ENCODE assay signal across 8 cellular contexts in the genomic region with DNA sequence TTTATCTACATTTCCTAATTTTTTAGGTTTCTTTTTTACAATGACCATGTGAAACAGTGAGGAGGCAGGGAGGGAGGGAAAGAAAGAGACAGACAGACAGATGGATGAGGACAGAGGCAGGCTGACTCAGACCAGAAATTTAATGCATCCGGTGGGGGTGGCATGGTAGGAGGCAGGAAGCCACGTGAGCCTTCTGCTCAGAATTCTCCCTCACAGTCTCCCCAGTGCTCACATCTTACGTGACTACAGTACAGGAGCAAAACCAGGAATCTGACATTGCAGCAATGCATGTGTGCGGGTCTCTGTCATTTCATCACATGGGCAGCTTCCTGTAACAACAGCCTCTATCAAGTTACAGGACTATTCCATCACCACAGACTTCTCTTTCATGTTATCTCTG. TPM values are rescaled to one million over a fixed set of nuclear protein-coding genes. Genes with fewer than 3 reads are reported as not detected.
DNase-seq lines count a peak whose midpoint lies in the region; ATAC-seq and TF ChIP-seq lines count a peak whose summit lies in the region.
"Not testable (repeated sequence)": the region's sequence is repeated elsewhere in the genome, so short reads cannot be mapped to it uniquely, and the experiment has no call there.

No MANE protein-coding gene starts in this region.

- not testable (repeated sequence) for TF ChIP-seq RAD21 in IMR-90 (IDR thresholded peaks at IDR 0.05; ENCODE audit: low read length)

- not testable (repeated sequence) for H3K4me3 Mint-ChIP-seq in activated naive CD8-positive, alpha-beta T cell treated with anti-CD3 and anti-CD28 coated beads, Interleukin-2, amount 50 U/mL, for 24 hours; stimulated activated memory B cell treated with anti-CD40 and anti-IgM and Interleukin-4, amounts not matched to agents 10 μg/mL and 1 μg/mL and 100 μg/mL, for 72 hours

- H2BK120ac ChIP-seq in IMR-90 (ENCODE audit: low read depth, low read length) = not testable (repeated sequence)

- H3K56ac ChIP-seq in IMR-90 (ENCODE audit: extremely low read depth, insufficient read depth, low read length) = not testable (repeated sequence)

- not testable (repeated sequence) for H3K27me3 ChIP-seq in IMR-90 (ENCODE audit: control insufficient read depth, insufficient read depth, low read length)

- not testable (repeated sequence) for DNase-seq in IMR-90; activated naive CD8-positive, alpha-beta T cell treated with anti-CD3 and anti-CD28 coated beads, Interleukin-2, amount 50 U/mL, for 24 hours

- in situ Hi-C loops in IMR-90 (cut with MboI; ENCODE audit: low sequenced_read_pairs) = not testable (repeated sequence)

- not testable (repeated sequence) for H3K9ac ChIP-seq in IMR-90 (ENCODE audit: low read depth, low read length)

- not testable (repeated sequence) for H3K18ac ChIP-seq in IMR-90 (ENCODE audit: low read depth, low read length)

- H3K23ac ChIP-seq in IMR-90 (ENCODE audit: low read depth, low read length) = not testable (repeated sequence)

- not testable (repeated sequence) for H3K4me3 ChIP-seq in IMR-90 (ENCODE audit: insufficient read depth, low read depth, low read length)

- H4K91ac ChIP-seq in IMR-90 (ENCODE audit: insufficient read depth, low read depth, low read length) = not testable (repeated sequence)

- not testable (repeated sequence) for TF ChIP-seq CTCF in IMR-90 (conservative IDR thresholded peaks at IDR 0.05; ENCODE audit: low read depth, low read length)

- not testable (repeated sequence) for H3K4ac ChIP-seq in IMR-90 (ENCODE audit: low read depth, low read length)

- H2BK20ac ChIP-seq in IMR-90 (ENCODE audit: low read depth, low read length) = not testable (repeated sequence)

- not testable (repeated sequence) for TF ChIP-seq POLR2A in IMR-90 (IDR thresholded peaks at IDR 0.05; ENCODE audit: low read depth, low read length)

- not testable (repeated sequence) for H3K14ac ChIP-seq in IMR-90 (replicated peaks; ENCODE audit: low read depth, low read length)

- not testable (repeated sequence) for H3K4me2 ChIP-seq in IMR-90 (ENCODE audit: low read depth, low read length)

- H3K4me1 ChIP-seq in IMR-90 (ENCODE audit: control insufficient read depth, insufficient read depth, low read length) = not testable (repeated sequence)

- H4K5ac ChIP-seq in IMR-90 (ENCODE audit: low read depth, low read length) = not testable (repeated sequence)

- H2BK5ac ChIP-seq in IMR-90 (ENCODE audit: low read depth, low read length, poor library complexity, severe bottlenecking) = not testable (repeated sequence)

- BruUV-seq in IMR-90 (replicated peaks; lab: Mats Ljungman, UMichigan) = not testable (repeated sequence)

- H3K4me1 Mint-ChIP-seq in activated naive CD8-positive, alpha-beta T cell treated with anti-CD3 and anti-CD28 coated beads, Interleukin-2, amount 50 U/mL, for 24 hours; stimulated activated memory B cell treated with anti-CD40 and anti-IgM and Interleukin-4, amounts not matched to agents 10 μg/mL and 1 μg/mL and 100 μg/mL, for 72 hours: not testable (repeated sequence)

- intact Hi-C loops in IMR-90 (cut with micrococcal nuclease) = not testable (repeated sequence)

- CTCF ChIA-PET in IMR-90 (lab: Yijun Ruan, JAX) = not testable (repeated sequence)

- POLR2A ChIA-PET in IMR-90 (lab: Charles Lee; ENCODE audit: unreplicated experiment) = not testable (repeated sequence)

- WGBS in IMR-90 (ENCODE audit: extremely low coverage in 2 of 2, insufficient read length in 1 of 2), 2 experiments = no CpG with 5 or more reads among the region's 4 CpGs

- not testable (repeated sequence) for H3K9me3 Mint-ChIP-seq in activated naive CD8-positive, alpha-beta T cell treated with anti-CD3 and anti-CD28 coated beads, Interleukin-2, amount 50 U/mL, for 24 hours; stimulated activated memory B cell treated with anti-CD40 and anti-IgM and Interleukin-4, amounts not matched to agents 10 μg/mL and 1 μg/mL and 100 μg/mL, for 72 hours

- not testable (repeated sequence) for H2AFZ ChIP-seq in IMR-90 (replicated peaks; ENCODE audit: low read length, poor library complexity)

- H3K36me3 ChIP-seq in IMR-90 (ENCODE audit: control insufficient read depth, insufficient read depth, low read length) = not testable (repeated sequence)

- H3K27ac Mint-ChIP-seq in activated naive CD8-positive, alpha-beta T cell treated with anti-CD3 and anti-CD28 coated beads, Interleukin-2, amount 50 U/mL, for 24 hours; stimulated activated memory B cell treated with anti-CD40 and anti-IgM and Interleukin-4, amounts not matched to agents 10 μg/mL and 1 μg/mL and 100 μg/mL, for 72 hours: not testable (repeated sequence)

- not testable (repeated sequence) for H2BK15ac ChIP-seq in IMR-90 (ENCODE audit: low read depth, low read length)

- H3K9me1 ChIP-seq in IMR-90 (ENCODE audit: insufficient read depth, low read length) = not testable (repeated sequence)

- not testable (repeated sequence) for H3K79me1 ChIP-seq in IMR-90 (ENCODE audit: low read depth in 1 of 2, low read length in 2 of 2)

- dilution Hi-C loops in IMR-90 (cut with HindIII; ENCODE audit: low sequenced_read_pairs, unreplicated experiment) = not testable (repeated sequence)

- H2AK9ac ChIP-seq in IMR-90 (replicated peaks; ENCODE audit: low read depth, low read length, poor library complexity) = not testable (repeated sequence)

- not testable (repeated sequence) for H4K8ac ChIP-seq in IMR-90 (ENCODE audit: low read depth in 2 of 2, low read length in 2 of 2)

- H3K27me3 Mint-ChIP-seq in activated naive CD8-positive, alpha-beta T cell treated with anti-CD3 and anti-CD28 coated beads, Interleukin-2, amount 50 U/mL, for 24 hours; stimulated activated memory B cell treated with anti-CD40 and anti-IgM and Interleukin-4, amounts not matched to agents 10 μg/mL and 1 μg/mL and 100 μg/mL, for 72 hours: not testable (repeated sequence)

- not testable (repeated sequence) for H3K9me3 ChIP-seq in IMR-90 (ENCODE audit: control insufficient read depth, insufficient read depth, low read length)

- ATAC-seq in GM18499 (IDR thresholded peaks at IDR 0.05; ENCODE audit: insufficient read depth, unreplicated experiment) (peak; percentile 81), GM19324 (IDR thresholded peaks at IDR 0.05; ENCODE audit: low FRiP score, unreplicated experiment) (peak; percentile 81), GM21528 (IDR thresholded peaks at IDR 0.05; ENCODE audit: low FRiP score, unreplicated experiment) (peak; percentile 98), HG02840 (IDR thresholded peaks at IDR 0.05; ENCODE audit: low FRiP score, unreplicated experiment) (peak; percentile 97), HG03139 (IDR thresholded peaks at IDR 0.05; ENCODE audit: unreplicated experiment) (peak; percentile 96), IMR-90 (ENCODE audit: low read depth) (peak; percentile 74)
- peak; percentile 97 for ATAC-seq in activated naive CD8-positive, alpha-beta T cell treated with anti-CD3 and anti-CD28 coated beads, Interleukin-2, amount 50 U/mL, for 24 hours
- ATAC-seq in stimulated activated memory B cell treated with anti-CD40 and anti-IgM and Interleukin-4, amounts not matched to agents 10 μg/mL and 1 μg/mL and 100 μg/mL, for 72 hours = peak; percentile 83

- H3K36me3 Mint-ChIP-seq in activated naive CD8-positive, alpha-beta T cell treated with anti-CD3 and anti-CD28 coated beads, Interleukin-2, amount 50 U/mL, for 24 hours (ENCODE audit: low read depth); stimulated activated memory B cell treated with anti-CD40 and anti-IgM and Interleukin-4, amounts not matched to agents 10 μg/mL and 1 μg/mL and 100 μg/mL, for 72 hours: not testable (repeated sequence)

- not testable (repeated sequence) for H4K20me1 ChIP-seq in IMR-90 (ENCODE audit: insufficient read depth, low read length)

- not testable (repeated sequence) for H3K27ac ChIP-seq in IMR-90 (ENCODE audit: insufficient read depth, low read length)

- H2AK5ac ChIP-seq in IMR-90 (ENCODE audit: low read depth, low read length) = not testable (repeated sequence)

RNA-seq across cellular contexts. Expression of a gene that starts 2.3 kb away (rescaled TPM):
- 2.5 and 3.6 TPM in 2 replicates for total RNA-seq in IMR-90 (2012; rRNA removed)
- polyA plus RNA-seq in IMR-90 (2012; rRNA removed) = 5.2 and 5.7 TPM in 2 replicates
- 4.4 and 5.2 TPM in 2 replicates for polyA plus RNA-seq in IMR-90 (2012; cell fraction: cytosol; rRNA removed)
- polyA plus RNA-seq in IMR-90 (2012; cell fraction: nucleus; rRNA removed; ENCODE audit: low replicate concordance) = 9.6 and 10.5 TPM in 2 replicates
